3 cellular contexts compared by ENCODE assay signal in genomic region chr1:25104932-25105561, GRCh38.
A peak's percentile ranks its signal among the peaks of the same experiment; 100 is the strongest.
TF ChIP-seq lines count a peak whose summit lies in the region.

No MANE protein-coding gene starts in this region.

TF ChIP-seq in SK-N-SH, 30 proteins besides CTCF, POLR2A, EP300 and RAD21:
- TF ChIP-seq GABPA (IDR thresholded peaks at IDR 0.05; ENCODE audit: low read depth) = no peak
- peak; percentile 72; the same call in 1 of the 2 replicates for TF ChIP-seq REST (IDR thresholded peaks at IDR 0.05; ENCODE audit: low read depth, low read length)

TF ChIP-seq in SK-N-SH treated with all-trans-retinoic acid at 6 μM for 48 hours, 23 proteins besides CTCF, POLR2A, EP300 and RAD21:
- no peak for TF ChIP-seq OSR1 (CRISPR knock-in tag; IDR thresholded peaks at IDR 0.05)
- no peak for TF ChIP-seq ZFP30 (CRISPR knock-in tag; IDR thresholded peaks at IDR 0.05)
- no peak for TF ChIP-seq CSRNP3 (CRISPR knock-in tag; IDR thresholded peaks at IDR 0.05)
- no peak for TF ChIP-seq ZC3H10 (CRISPR knock-in tag; IDR thresholded peaks at IDR 0.05)
- no peak for TF ChIP-seq POU6F1 (CRISPR knock-in tag; IDR thresholded peaks at IDR 0.05; ENCODE audit: borderline replicate concordance, low read depth)
- no peak for TF ChIP-seq GLIS3 (CRISPR knock-in tag; IDR thresholded peaks at IDR 0.05)
- TF ChIP-seq BACH2 (CRISPR knock-in tag; IDR thresholded peaks at IDR 0.05; ENCODE audit: borderline replicate concordance) = no peak

TF ChIP-seq in IMR-90, 13 proteins besides CTCF, POLR2A, EP300 and RAD21:
- TF ChIP-seq MXI1 (IDR thresholded peaks at IDR 0.05; ENCODE audit: borderline replicate concordance, low read depth, low read length) (no peak), BHLHE40 (IDR thresholded peaks at IDR 0.05; ENCODE audit: low read depth, low read length) (no peak), USF2 (IDR thresholded peaks at IDR 0.05; ENCODE audit: low read depth, low read length) (no peak), ELK1 (IDR thresholded peaks at IDR 0.05; ENCODE audit: borderline replicate concordance, low read depth, low read length) (no peak), CHD1 (IDR thresholded peaks at IDR 0.05; ENCODE audit: low read depth, low read length) (no peak), SMC3 (IDR thresholded peaks at IDR 0.05; ENCODE audit: low read depth, low read length) (no peak), MAZ (IDR thresholded peaks at IDR 0.05; ENCODE audit: borderline replicate concordance, low read depth, low read length) (no peak), MAFK (IDR thresholded peaks at IDR 0.05; ENCODE audit: low read depth, low read length) (no peak), FOS (IDR thresholded peaks at IDR 0.05; ENCODE audit: low read depth, low read length) (no peak), CEBPB (IDR thresholded peaks at IDR 0.05; ENCODE audit: low read depth, low read length) (no peak), NFE2L2 (IDR thresholded peaks at IDR 0.05; ENCODE audit: low read depth, low read length) (no peak)
